15 cellular contexts compared by ENCODE assay signal in the genomic region with DNA sequence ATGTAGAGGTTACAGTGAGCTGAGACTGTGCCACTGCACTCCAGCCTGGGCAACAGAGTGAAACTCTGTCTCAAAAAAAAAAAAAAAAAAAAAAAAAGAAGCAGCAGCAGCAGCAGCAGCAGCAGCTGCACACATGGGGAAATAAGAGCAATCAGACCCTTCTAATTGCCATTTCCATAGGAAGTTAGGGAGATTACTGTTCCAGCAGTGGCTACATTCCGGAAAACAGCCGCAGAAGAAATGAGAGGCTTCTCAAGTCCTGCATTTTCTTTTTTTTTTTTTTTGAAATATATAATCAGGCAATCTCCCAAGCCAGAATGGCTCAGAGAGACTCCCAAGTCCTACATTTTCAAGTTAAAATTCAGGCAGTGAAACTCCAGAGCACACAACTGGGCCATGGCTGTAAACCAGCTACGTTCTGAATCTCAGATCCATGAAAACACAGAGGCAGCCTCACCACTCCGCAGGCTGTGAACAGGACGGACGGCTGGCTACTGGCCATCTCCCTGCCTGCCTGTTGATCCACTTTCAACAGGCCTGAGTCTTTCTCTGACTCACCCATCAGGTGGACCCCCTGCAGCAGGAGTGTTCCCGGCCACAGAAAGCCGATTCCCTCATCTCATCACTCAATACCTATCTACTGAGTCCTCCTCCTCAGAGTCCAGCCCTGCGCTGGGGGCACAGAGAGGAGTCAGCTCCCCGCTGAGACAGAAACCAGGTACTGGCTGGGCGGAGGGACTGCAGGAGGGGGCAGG. TPM values are rescaled to one million over a fixed set of nuclear protein-coding genes. Genes with fewer than 3 reads are reported as not detected.
DNase-seq lines count a peak whose midpoint lies in the region; ATAC-seq, FAIRE-seq and TF ChIP-seq lines count a peak whose summit lies in the region.
"Had no signal": no experiment of that assay in that cellular context is flagged by ENCODE, and none has a peak within 500 bp of the region (broad histone marks: within the 10 kb centered on the region; RNA-seq: fewer than 3 reads in every experiment).

No MANE protein-coding gene starts in this region.

- H3K27ac ChIP-seq in endothelial cell of umbilical vein (ENCODE audit: insufficient read depth, low read depth, low read length) (no peak overlapping the region), left lung (no peak overlapping the region), trophoblast cell (ENCODE audit: low read depth, low read length) (no peak overlapping the region)
- H3K27ac ChIP-seq: A549, prostate gland had no signal

- no TSS peak for BruUV-seq in endothelial cell of umbilical vein (replicated peaks; lab: Mats Ljungman, UMichigan)

- H3K18ac ChIP-seq in trophoblast cell (ENCODE audit: low read length): no peak overlapping the region

- no peak overlapping the region for H2BK5ac ChIP-seq in trophoblast cell (ENCODE audit: low read depth, low read length, poor library complexity)

- H2AK5ac ChIP-seq in trophoblast cell (ENCODE audit: low read length): no peak overlapping the region

- H3K9me3 ChIP-seq in endothelial cell of umbilical vein (replicated peaks; ENCODE audit: control insufficient read depth, insufficient read depth, low read length) (no peaks in the 10 kb centered on the region), left lung (no peaks in the 10 kb centered on the region), trophoblast cell (ENCODE audit: insufficient read depth, low read depth, low read length) (peaks cover 2% of the 10 kb centered on the region)
- H3K9me3 ChIP-seq: A549, prostate gland had no signal

- ATAC-seq in left lung: peak; percentile 27
- ATAC-seq: A549; activated T-helper 17 cell treated with anti-CD3 and anti-CD28 coated beads, Interleukin-2, amount 50 U/mL, for 72 hours; HCT116 had no signal

- H3K4me3 ChIP-seq in endothelial cell of umbilical vein (replicated peaks in 1 of 3; ENCODE audit: insufficient read depth in 1 of 3, low read depth in 1 of 3, low read length in 3 of 3) (no peak overlapping the region), left lung (no peak overlapping the region), trophoblast cell (ENCODE audit: low read depth, low read length) (no peak overlapping the region)
- H3K4me3 ChIP-seq: A549, prostate gland had no signal

- POLR2A ChIA-PET in endothelial cell of umbilical vein (lab: Charles Lee): interaction anchor here (0.7 kb wide), 1 partner anchor 434 kb away, joined by 4 read pairs; no protein-coding TSS in a partner anchor

- CTCF ChIA-PET in endothelial cell of umbilical vein (lab: Charles Lee): no interaction called here

- dilution Hi-C loops in endothelial cell of umbilical vein (cut with MboI; ENCODE audit: extremely low pct_ligation_motif_present, low sequenced_read_pairs): no loop called here

- no peak overlapping the region for H3K4ac ChIP-seq in trophoblast cell (ENCODE audit: low read depth, low read length)

- WGBS in trophoblast cell (ENCODE audit: extremely low coverage, insufficient coverage, insufficient read length): no CpG with 5 or more reads among the region's 11 CpGs

- H3K79me2 ChIP-seq in endothelial cell of umbilical vein (ENCODE audit: control insufficient read depth, insufficient read depth, low read length) (no peaks in the 10 kb centered on the region), trophoblast cell (ENCODE audit: control insufficient read depth, insufficient read depth, low read length, poor library complexity) (no peaks in the 10 kb centered on the region)

- intact Hi-C loops in endothelial cell of umbilical vein (cut with micrococcal nuclease) (no loop called here), left lung (cut with DNase I) (no loop called here)

- no peak overlapping the region for H2BK12ac ChIP-seq in trophoblast cell (ENCODE audit: low read length)

- H3K79me1 ChIP-seq in trophoblast cell (ENCODE audit: low read length): no peaks in the 10 kb centered on the region

- H3K4me2 ChIP-seq in endothelial cell of umbilical vein (ENCODE audit: insufficient read depth, low read length): no peak overlapping the region
- no peak overlapping the region for H3K4me2 ChIP-seq in trophoblast cell (ENCODE audit: low read length)
- H3K4me2 ChIP-seq: A549 had no signal

- no peak overlapping the region for H2AFZ ChIP-seq in endothelial cell of umbilical vein (ENCODE audit: low read depth, low read length)
- no peak overlapping the region for H2AFZ ChIP-seq in trophoblast cell (ENCODE audit: insufficient read depth, low read length, poor library complexity)

- H3K9ac ChIP-seq in endothelial cell of umbilical vein (replicated peaks; ENCODE audit: extremely low read depth, insufficient read depth, low read length): no peak overlapping the region
- no peak overlapping the region for H3K9ac ChIP-seq in trophoblast cell (ENCODE audit: low read length)

- TF ChIP-seq POLR2A in endothelial cell of umbilical vein (IDR thresholded peaks at IDR 0.05; ENCODE audit: low read depth, low read length): no peak

- H4K12ac ChIP-seq in trophoblast cell (ENCODE audit: low read depth, low read length): no peak overlapping the region

- H2BK120ac ChIP-seq in trophoblast cell (ENCODE audit: insufficient read depth, low read length, poor library complexity): no peak overlapping the region

- TF ChIP-seq CTCF in endothelial cell of umbilical vein (IDR thresholded peaks at IDR 0.05; ENCODE audit: extremely low read depth in 1 of 2, insufficient read depth in 1 of 2, low read depth in 1 of 2, low read length in 2 of 2) (no peak), left lung (IDR thresholded peaks at IDR 0.05) (no peak)

- H3K4me1 ChIP-seq in endothelial cell of umbilical vein (ENCODE audit: control insufficient read depth, extremely low read depth, insufficient read depth, low read length) (no peaks in the 10 kb centered on the region), left lung (no peaks in the 10 kb centered on the region), trophoblast cell (ENCODE audit: control insufficient read depth in 1 of 2, insufficient read depth in 2 of 2, low read length in 2 of 2) (peaks cover 0 to 2% of the 10 kb centered on the region in 2 experiments)
- H3K4me1 ChIP-seq: A549, prostate gland had no signal

- H3K27me3 ChIP-seq in endothelial cell of umbilical vein (ENCODE audit: control insufficient read depth in 2 of 2, insufficient read depth in 2 of 2, low read length in 2 of 2) (no peaks in the 10 kb centered on the region), left lung (no peaks in the 10 kb centered on the region), trophoblast cell (ENCODE audit: insufficient read depth, low read length) (no peaks in the 10 kb centered on the region)

- H3K9me1 ChIP-seq in endothelial cell of umbilical vein (replicated peaks; ENCODE audit: control insufficient read depth, extremely low read depth, insufficient read depth, low read length): no peaks in the 10 kb centered on the region

- no peak overlapping the region for H3K23ac ChIP-seq in trophoblast cell (ENCODE audit: low read length)

- DNase-seq in NCI-H2171 treated with DMSO at 0.1 percent for 48 hours (lab: John Stamatoyannopoulos, UW): peak; percentile 18
- DNase-seq in NCI-H2171 (lab: John Stamatoyannopoulos, UW): no peak
- peak; percentile 46 for DNase-seq in endothelial cell of umbilical vein (ENCODE audit: low read depth, low spot score)
- DNase-seq in left lung: no peak
- no peak for DNase-seq in NCI-H187 (lab: John Stamatoyannopoulos, UW)
- DNase-seq in stimulated activated CD8-positive, alpha-beta memory T cell treated with anti-CD3 and anti-CD28 coated beads, Interleukin-4, amount 100 ng/mL, for 48 hours: no peak
- DNase-seq in NCI-H187 treated with DMSO at 0.1 percent for 48 hours (lab: John Stamatoyannopoulos, UW): no peak
- no peak for DNase-seq in trophoblast cell
- DNase-seq: DND-41, NCI-H1694 treated with DMSO at 0.1 percent for 48 hours had no signal

- H4K8ac ChIP-seq in trophoblast cell (ENCODE audit: low read depth, low read length): no peak overlapping the region

- H3K14ac ChIP-seq in trophoblast cell (ENCODE audit: low read length): no peak overlapping the region

- no peaks in the 10 kb centered on the region for H3K36me3 ChIP-seq in endothelial cell of umbilical vein (ENCODE audit: control insufficient read depth in 2 of 2, extremely low read depth in 1 of 2, insufficient read depth in 2 of 2, low read length in 2 of 2)
- peaks cover 0 to 19% of the 10 kb centered on the region in 2 donors for H3K36me3 ChIP-seq in left lung
- peaks cover 0 to 2% of the 10 kb centered on the region in 2 experiments for H3K36me3 ChIP-seq in trophoblast cell (ENCODE audit: control insufficient read depth in 1 of 2, insufficient read depth in 2 of 2, low read length in 2 of 2)
- H3K36me3 ChIP-seq: prostate gland had no signal

- no peaks in the 10 kb centered on the region for H4K20me1 ChIP-seq in endothelial cell of umbilical vein (replicated peaks; ENCODE audit: control insufficient read depth, extremely low read depth, insufficient read depth, low read length)

- no peak overlapping the region for H4K91ac ChIP-seq in trophoblast cell (ENCODE audit: low read depth, low read length)

- FAIRE-seq in endothelial cell of umbilical vein (lab: Jason Lieb, UNC): no peak
- FAIRE-seq: A549, keratinocyte had no signal

RNA-seq across cellular contexts. Expression of a gene that starts 15.0 kb away (rescaled TPM):
- total RNA-seq in endothelial cell of umbilical vein: 1.4 and 2.5 TPM in 2 replicates
- polyA plus RNA-seq in endothelial cell of umbilical vein: 1.4 and 1.8 TPM in 2 replicates
- polyA plus RNA-seq in endothelial cell of umbilical vein (2011; cell fraction: cytosol; rRNA removed): 0.87 and 0.96 TPM in 2 replicates
- 10.3 and 10.4 TPM in 2 replicates for polyA plus RNA-seq in endothelial cell of umbilical vein (2011; cell fraction: nucleus; rRNA removed)
- 1.4 and 1.5 TPM in 2 replicates for polyA plus RNA-seq in endothelial cell of umbilical vein (2012)
- polyA minus RNA-seq in endothelial cell of umbilical vein: 4.6 and 8.7 TPM in 2 replicates
- 3.5 TPM for polyA minus RNA-seq in endothelial cell of umbilical vein (2011; cell fraction: cytosol; rRNA and poly(A)+ RNA removed)
- polyA minus RNA-seq in endothelial cell of umbilical vein (2011; cell fraction: nucleus; rRNA and poly(A)+ RNA removed): 5.6 TPM in 2 replicates
- 1 to 10 TPM; 3.3 to 3.7 TPM for total RNA-seq in left lung
- polyA plus RNA-seq in trophoblast cell (2013): 0.89 and 1.2 TPM in 2 replicates

RNA-seq across cellular contexts. Expression of a gene that starts 36.6 kb away (rescaled TPM):
- total RNA-seq in endothelial cell of umbilical vein (not detected in 2 replicates), left lung (under 1 TPM; 0.55 to 0.58 TPM)
- polyA plus RNA-seq in endothelial cell of umbilical vein: 0.01 TPM in 1 of 2 replicates, not detected in the other
- polyA plus RNA-seq in endothelial cell of umbilical vein (2011; cell fraction: cytosol; rRNA removed): 0.01 TPM in 1 of 2 replicates, not detected in the other
- 0.04 and 0.07 TPM in 2 replicates for polyA plus RNA-seq in endothelial cell of umbilical vein (2011; cell fraction: nucleus; rRNA removed)
- 0.08 TPM in 1 of 2 replicates, not detected in the other for polyA plus RNA-seq in endothelial cell of umbilical vein (2012)
- 0.11 and 0.17 TPM in 2 replicates for polyA minus RNA-seq in endothelial cell of umbilical vein
- not detected for polyA minus RNA-seq in endothelial cell of umbilical vein (2011; cell fraction: cytosol; rRNA and poly(A)+ RNA removed)
- 0.19 and 0.24 TPM in 2 replicates for polyA minus RNA-seq in endothelial cell of umbilical vein (2011; cell fraction: nucleus; rRNA and poly(A)+ RNA removed)
- polyA plus RNA-seq in trophoblast cell (2013): 0.29 and 0.57 TPM in 2 replicates

RNA-seq across cellular contexts. Expression of a gene that starts 41.8 kb away (rescaled TPM):
- total RNA-seq in endothelial cell of umbilical vein: 15.9 and 17.8 TPM in 2 replicates
- 14.7 and 15.4 TPM in 2 replicates for polyA plus RNA-seq in endothelial cell of umbilical vein
- polyA plus RNA-seq in endothelial cell of umbilical vein (2011; cell fraction: cytosol; rRNA removed): 12.7 and 12.9 TPM in 2 replicates
- polyA plus RNA-seq in endothelial cell of umbilical vein (2011; cell fraction: nucleus; rRNA removed): 24.1 and 28.5 TPM in 2 replicates
- 11.4 and 13.2 TPM in 2 replicates for polyA plus RNA-seq in endothelial cell of umbilical vein (2012)
- 25.5 and 28.3 TPM in 2 replicates for polyA minus RNA-seq in endothelial cell of umbilical vein
- 4.6 TPM for polyA minus RNA-seq in endothelial cell of umbilical vein (2011; cell fraction: cytosol; rRNA and poly(A)+ RNA removed)
- polyA minus RNA-seq in endothelial cell of umbilical vein (2011; cell fraction: nucleus; rRNA and poly(A)+ RNA removed): 12.6 and 13.4 TPM in 2 replicates
- 10 to 100 TPM; 11.0 to 13.1 TPM for total RNA-seq in left lung
- polyA plus RNA-seq in trophoblast cell (2013): 6.7 and 6.9 TPM in 2 replicates

RNA-seq across cellular contexts. Expression of a gene that starts 42.3 kb away (rescaled TPM):
- total RNA-seq in endothelial cell of umbilical vein: 20.8 and 25.9 TPM in 2 replicates
- polyA plus RNA-seq in endothelial cell of umbilical vein: 17.9 and 20.5 TPM in 2 replicates
- polyA plus RNA-seq in endothelial cell of umbilical vein (2011; cell fraction: cytosol; rRNA removed): 10.2 and 12.2 TPM in 2 replicates
- 15.5 and 18.1 TPM in 2 replicates for polyA plus RNA-seq in endothelial cell of umbilical vein (2011; cell fraction: nucleus; rRNA removed)
- 15.5 and 20.4 TPM in 2 replicates for polyA plus RNA-seq in endothelial cell of umbilical vein (2012)
- polyA minus RNA-seq in endothelial cell of umbilical vein: 15.2 and 16.2 TPM in 2 replicates
- 5.1 TPM for polyA minus RNA-seq in endothelial cell of umbilical vein (2011; cell fraction: cytosol; rRNA and poly(A)+ RNA removed)
- polyA minus RNA-seq in endothelial cell of umbilical vein (2011; cell fraction: nucleus; rRNA and poly(A)+ RNA removed): 10.5 and 14.0 TPM in 2 replicates
- total RNA-seq in left lung: 10 to 100 TPM; 20.1 to 30.6 TPM
- 13.4 and 14.2 TPM in 2 replicates for polyA plus RNA-seq in trophoblast cell (2013)

Comparison
In these comparisons a context has a peak if more than half of its experiments do, and no peak if none do; other contexts are left out.
1. DNase-seq: peak in NCI-H2171 treated with DMSO at 0.1 percent for 48 hours (single experiment) and endothelial cell of umbilical vein (single experiment); none in NCI-H2171 (single experiment), left lung (0 of 2), NCI-H187 (0 of 2), stimulated activated CD8-positive, alpha-beta memory T cell treated with anti-CD3 and anti-CD28 coated beads, Interleukin-4, amount 100 ng/mL, for 48 hours (single experiment), NCI-H187 treated with DMSO at 0.1 percent for 48 hours (single experiment) and trophoblast cell (0 of 2).